ENCODE assay signal across 1 cellular context in genomic region chr10:7817576-7817975, GRCh38.
TF ChIP-seq lines count a peak whose summit lies in the region.

No MANE protein-coding gene starts in this region.

TF ChIP-seq in GM12878, 131 proteins besides CTCF, POLR2A, EP300 and RAD21:
- TF ChIP-seq TARDBP (IDR thresholded peaks at IDR 0.05; ENCODE audit: borderline replicate concordance) = no peak
- TF ChIP-seq MYC (IDR thresholded peaks at IDR 0.05; ENCODE audit: insufficient read depth, insufficient read length, insufficient replicate concordance, low read length, severe bottlenecking) = no peak
- no peak for TF ChIP-seq BCL3 (IDR thresholded peaks at IDR 0.05; ENCODE audit: borderline replicate concordance, insufficient read depth, low read depth, low read length, poor library complexity, severe bottlenecking)
- TF ChIP-seq ZSCAN29 (IDR thresholded peaks at IDR 0.05) = no peak
- TF ChIP-seq ZBTB33 (IDR thresholded peaks at IDR 0.05) = no peak
- TF ChIP-seq RFX5 (IDR thresholded peaks at IDR 0.05; ENCODE audit: low read depth, low read length) = no peak
- no peak for TF ChIP-seq DPF2 (IDR thresholded peaks at IDR 0.05)
- TF ChIP-seq SMAD5 (IDR thresholded peaks at IDR 0.05; ENCODE audit: low read depth) = no peak
- no peak for TF ChIP-seq ZNF622 (IDR thresholded peaks at IDR 0.05)
- TF ChIP-seq CREM (IDR thresholded peaks at IDR 0.05; ENCODE audit: low read depth) = no peak
- no peak for TF ChIP-seq ESRRA (IDR thresholded peaks at IDR 0.05; ENCODE audit: low read length)
- TF ChIP-seq TBL1XR1 (IDR thresholded peaks at IDR 0.05; ENCODE audit: low read depth, low read length) = no peak
- no peak for TF ChIP-seq TCF3 (IDR thresholded peaks at IDR 0.05; ENCODE audit: borderline replicate concordance, insufficient read depth, low read depth, low read length)
- TF ChIP-seq, protein P1, sequence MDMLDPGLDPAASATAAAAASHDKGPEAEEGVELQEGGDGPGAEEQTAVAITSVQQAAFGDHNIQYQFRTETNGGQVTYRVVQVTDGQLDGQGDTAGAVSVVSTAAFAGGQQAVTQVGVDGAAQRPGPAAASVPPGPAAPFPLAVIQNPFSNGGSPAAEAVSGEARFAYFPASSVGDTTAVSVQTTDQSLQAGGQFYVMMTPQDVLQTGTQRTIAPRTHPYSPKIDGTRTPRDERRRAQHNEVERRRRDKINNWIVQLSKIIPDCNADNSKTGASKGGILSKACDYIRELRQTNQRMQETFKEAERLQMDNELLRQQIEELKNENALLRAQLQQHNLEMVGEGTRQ (IDR thresholded peaks at IDR 0.05; ENCODE audit: borderline replicate concordance, low read depth, low read length) = no peak
